ENCODE assay signal across 35 cellular contexts in the genomic region with DNA sequence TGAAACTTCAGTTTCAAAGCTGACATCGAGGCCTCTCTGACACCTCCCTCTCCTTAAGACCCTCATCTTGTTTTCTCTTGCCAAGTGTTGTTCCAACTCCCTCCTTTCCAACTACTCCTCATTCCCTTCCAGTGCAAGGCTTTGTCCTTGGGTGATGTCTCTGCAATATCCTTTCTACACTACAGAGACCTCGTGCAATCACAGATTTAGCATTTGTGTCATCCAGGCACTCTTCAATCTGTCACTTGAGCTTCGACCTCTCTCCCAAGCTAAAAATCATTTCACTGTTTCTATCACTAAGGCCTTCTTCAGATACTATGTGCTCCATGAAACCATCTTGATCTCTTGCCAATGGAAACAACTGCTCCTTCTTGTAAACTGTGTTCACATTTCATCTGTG. TPM values are rescaled to one million over a fixed set of nuclear protein-coding genes. Genes with fewer than 3 reads are reported as not detected.
"Had no signal": no experiment of that assay in that cellular context is flagged by ENCODE, and none has a peak within 500 bp of the region (broad histone marks: within the 10 kb centered on the region; RNA-seq: fewer than 3 reads in every experiment).

No MANE protein-coding gene starts in this region.

- H3K4me1 Mint-ChIP-seq: activated B cell treated with CpG ODN at 0.5 μM for 24 hours; activated T-helper 17 cell treated with anti-CD3 and anti-CD28 coated beads, Interleukin-2, amount 50 U/mL, for 72 hours; endodermal cell; T-helper 17 cell had no signal

- H3K36me3 ChIP-seq: brain microvascular endothelial cell, gastroesophageal sphincter, WERI-Rb-1 had no signal

- H3K4me1 ChIP-seq: foreskin keratinocyte had no signal

- H3K9me3 Mint-ChIP-seq: activated B cell treated with CpG ODN at 0.5 μM for 24 hours; activated CD8-positive, alpha-beta T cell treated with anti-CD3 and anti-CD28 coated beads for 36 hours; activated T-cell treated with anti-CD3 and anti-CD28 coated beads, Interleukin-2, amount 50 U/mL, for 4 hours; activated T-helper 17 cell treated with anti-CD3 and anti-CD28 coated beads, Interleukin-2, amount 50 U/mL, for 72 hours; dendritic cell treated with granulocyte-macrophage colony-stimulating factor and Interleukin-4, amounts not matched to agents 40 ng/mL and 50 ng/mL, for 4 days; endodermal cell; T-helper 2 cell treated with Interferon-gamma antibody and Interleukin-4, amounts not matched to agents 5 μg/mL and 100 μg/mL, for 36 hours had no signal

- H3K9me3 ChIP-seq: gastroesophageal sphincter had no signal

- H3K27ac ChIP-seq: brain microvascular endothelial cell, coronary artery, dorsolateral prefrontal cortex, foreskin keratinocyte, gastroesophageal sphincter, WERI-Rb-1 had no signal

- H3K27ac Mint-ChIP-seq: activated B cell treated with CpG ODN at 0.5 μM for 24 hours; activated CD8-positive, alpha-beta T cell treated with anti-CD3 and anti-CD28 coated beads for 36 hours; activated naive CD8-positive, alpha-beta T cell; activated T-helper 17 cell treated with anti-CD3 and anti-CD28 coated beads, Interleukin-2, amount 50 U/mL, for 72 hours; dendritic cell treated with granulocyte-macrophage colony-stimulating factor and Interleukin-4, amounts not matched to agents 40 ng/mL and 50 ng/mL, for 4 days; endodermal cell; T-helper 17 cell; T-helper 2 cell treated with Interferon-gamma antibody and Interleukin-4, amounts not matched to agents 5 μg/mL and 100 μg/mL, for 36 hours had no signal

- DNase-seq: activated B cell treated with CpG ODN at 0.5 μM for 24 hours; activated CD4-positive, alpha-beta T cell treated with anti-CD3 and anti-CD28 coated beads for 48 hours; activated CD4-positive, alpha-beta T cell treated with anti-CD3 and anti-CD28 coated beads, Interleukin-2, amount 50 U/mL, for 1 hour; activated CD4-positive, alpha-beta T cell treated with anti-CD3 and anti-CD28 coated beads, Interleukin-2, amount 50 U/mL, for 48 hours; activated CD8-positive, alpha-beta memory T cell treated with anti-CD3 and anti-CD28 coated beads for 24 hours; activated CD8-positive, alpha-beta T cell treated with anti-CD3 and anti-CD28 coated beads for 36 hours; activated effector memory CD4-positive, alpha-beta T cell treated with Interleukin-2 at 50 U/mL for 16 hours; activated gamma-delta T cell treated with Interleukin-2 at 50 U/mL for 16 hours; activated naive CD4-positive, alpha-beta T cell treated with anti-CD3 and anti-CD28 coated beads, Interleukin-2, amount 50 U/mL, for 16 hours; activated naive CD4-positive, alpha-beta T cell treated with Interleukin-2 at 50 U/mL for 16 hours; activated T-cell treated with anti-CD3 and anti-CD28 coated beads, Interleukin-2, amount 50 U/mL, for 4 hours; amniotic stem cell; anterior cingulate cortex; brain microvascular endothelial cell; central memory CD4-positive, alpha-beta T cell; cerebellar nuclear complex; dorsolateral prefrontal cortex; effector memory CD4-positive, alpha-beta T cell; endodermal cell; foreskin keratinocyte; T-helper 1 cell; T-helper 17 cell; T1000; WERI-Rb-1 had no signal

- H3K27me3 ChIP-seq: brain microvascular endothelial cell, dorsolateral prefrontal cortex, gastroesophageal sphincter had no signal

- H3K36me3 Mint-ChIP-seq: activated naive CD8-positive, alpha-beta T cell had no signal

- H3K27me3 Mint-ChIP-seq: activated naive CD8-positive, alpha-beta T cell had no signal

- ATAC-seq: activated CD4-positive, CD25-positive, alpha-beta regulatory T cell treated with anti-CD3 and anti-CD28 coated beads, Interleukin-2, amount 50 U/mL, for 24 hours; activated CD8-positive, alpha-beta T cell treated with anti-CD3 and anti-CD28 coated beads for 36 hours; activated T-cell treated with anti-CD3 and anti-CD28 coated beads, Interleukin-2, amount 50 U/mL, for 4 hours; activated T-helper 17 cell treated with anti-CD3 and anti-CD28 coated beads, Interleukin-2, amount 50 U/mL, for 72 hours; esophagus mucosa; foreskin keratinocyte; gastroesophageal sphincter; T-helper 17 cell had no signal

- H3K4me3 ChIP-seq: coronary artery, dorsolateral prefrontal cortex, gastroesophageal sphincter had no signal

- H3K4me3 Mint-ChIP-seq: activated B cell treated with CpG ODN at 0.5 μM for 24 hours; activated CD8-positive, alpha-beta T cell treated with anti-CD3 and anti-CD28 coated beads for 36 hours; activated naive CD8-positive, alpha-beta T cell; activated T-cell treated with anti-CD3 and anti-CD28 coated beads, Interleukin-2, amount 50 U/mL, for 4 hours; activated T-helper 17 cell treated with anti-CD3 and anti-CD28 coated beads, Interleukin-2, amount 50 U/mL, for 72 hours; dendritic cell treated with granulocyte-macrophage colony-stimulating factor and Interleukin-4, amounts not matched to agents 40 ng/mL and 50 ng/mL, for 4 days; endodermal cell; T-helper 17 cell; T-helper 2 cell treated with Interferon-gamma antibody and Interleukin-4, amounts not matched to agents 5 μg/mL and 100 μg/mL, for 36 hours had no signal

RNA-seq across cellular contexts. Expression of a gene that starts 31.6 kb away (rescaled TPM):
- total RNA-seq: activated B cell treated with CpG ODN at 0.5 μM for 24 hours; activated CD8-positive, alpha-beta T cell treated with anti-CD3 and anti-CD28 coated beads for 36 hours; astrocyte; epithelial cell of proximal tubule; esophagus mucosa; foreskin keratinocyte; glomerular endothelial cell; T-helper 17 cell had no signal
- polyA plus RNA-seq: foreskin keratinocyte had no signal

RNA-seq across cellular contexts. Expression of a gene that starts 44.7 kb away (rescaled TPM):
- total RNA-seq: activated B cell treated with CpG ODN at 0.5 μM for 24 hours; activated T-helper 17 cell treated with anti-CD3 and anti-CD28 coated beads, Interleukin-2, amount 50 U/mL, for 72 hours; T-helper 17 cell had no signal
